ENCODE assay signal across 8 cellular contexts in genomic region chr1:220045356-220046051, GRCh38. TPM values are rescaled to one million over a fixed set of nuclear protein-coding genes. Genes with fewer than 3 reads are reported as not detected.
DNase-seq lines count a peak whose midpoint lies in the region; ATAC-seq and FAIRE-seq lines count a peak whose summit lies in the region.

No MANE protein-coding gene starts in this region.

- H3K4me1 Mint-ChIP-seq in activated CD4-positive, alpha-beta memory T cell treated with anti-CD3 and anti-CD28 coated beads, Interleukin-2, amount 10 ng/mL, durations not matched to agents 7 days and 5 days, result peaks cover 45% of the 10 kb centered on the region

- ATAC-seq in GM21619 (IDR thresholded peaks at IDR 0.05; ENCODE audit: unreplicated experiment), result no peak

- peak overlapping the region; percentile 88 for H3K4me3 ChIP-seq in skeletal muscle cell (ENCODE audit: low read depth, low read length)

- POLR2A ChIA-PET in activated CD4-positive, alpha-beta memory T cell treated with anti-CD3 and anti-CD28 coated beads, Interleukin-2, amount 10 ng/mL, durations not matched to agents 7 days and 5 days (lab: Charles Lee), result interaction anchor here (0.7 to 1.3 kb wide), 4 partner anchors 33 to 49 kb away, joined by 3 to 6 read pairs (median 4); partner anchors contain the start of genes BPNT1 and IARS2

- DNase-seq in NCI-H345 treated with DMSO at 0.1 percent for 48 hours (lab: John Stamatoyannopoulos, UW; ENCODE audit: unreplicated experiment), result peak; percentile 32
- DNase-seq in NCI-H345 (lab: John Stamatoyannopoulos, UW), result no peak
- peak; percentile 8 for DNase-seq in HTR-8/SVneo (ENCODE audit: insufficient read length, low spot score)
- DNase-seq in activated CD4-positive, alpha-beta memory T cell treated with anti-CD3 and anti-CD28 coated beads, Interleukin-2, amount 10 ng/mL, durations not matched to agents 7 days and 5 days, result peak; percentile 39
- peak; percentile 3 for DNase-seq in glomerular visceral epithelial cell (ENCODE audit: extremely low spot score)
- DNase-seq in skeletal muscle cell (ENCODE audit: low read depth), result no peak
- DNase-seq in SKM-1 (lab: John Stamatoyannopoulos, UW; ENCODE audit: unreplicated experiment), result no peak

- FAIRE-seq in HTR-8/SVneo (lab: Jason Lieb, UNC), result no peak

- peak overlapping the region; percentile 97 for H3K27ac Mint-ChIP-seq in activated CD4-positive, alpha-beta memory T cell treated with anti-CD3 and anti-CD28 coated beads, Interleukin-2, amount 10 ng/mL, durations not matched to agents 7 days and 5 days

- peak overlapping the region; percentile 95 for H3K4me3 Mint-ChIP-seq in activated CD4-positive, alpha-beta memory T cell treated with anti-CD3 and anti-CD28 coated beads, Interleukin-2, amount 10 ng/mL, durations not matched to agents 7 days and 5 days

- peaks cover 20% of the 10 kb centered on the region for H3K36me3 Mint-ChIP-seq in activated CD4-positive, alpha-beta memory T cell treated with anti-CD3 and anti-CD28 coated beads, Interleukin-2, amount 10 ng/mL, durations not matched to agents 7 days and 5 days (ENCODE audit: low read depth)

- no peaks in the 10 kb centered on the region for H3K27me3 Mint-ChIP-seq in activated CD4-positive, alpha-beta memory T cell treated with anti-CD3 and anti-CD28 coated beads, Interleukin-2, amount 10 ng/mL, durations not matched to agents 7 days and 5 days

- CTCF ChIA-PET in activated CD4-positive, alpha-beta memory T cell treated with anti-CD3 and anti-CD28 coated beads, Interleukin-2, amount 10 ng/mL, durations not matched to agents 7 days and 5 days (lab: Charles Lee), result interaction anchor here (0.6 to 1.0 kb wide), 4 partner anchors 13 to 47 kb away, joined by 3 read pairs; partner anchors contain the start of gene BPNT1

- no peaks in the 10 kb centered on the region for H3K9me3 Mint-ChIP-seq in activated CD4-positive, alpha-beta memory T cell treated with anti-CD3 and anti-CD28 coated beads, Interleukin-2, amount 10 ng/mL, durations not matched to agents 7 days and 5 days

RNA-seq across cellular contexts. Expression of gene EPRS1, which starts 0.8 kb away (rescaled TPM):
- total RNA-seq in activated CD4-positive, alpha-beta memory T cell treated with anti-CD3 and anti-CD28 coated beads, Interleukin-2, amount 10 ng/mL, durations not matched to agents 7 days and 5 days, result 100 to 1,000 TPM; 117 to 123 TPM

RNA-seq across cellular contexts. Expression of gene BPNT1, which starts 44.1 kb away (rescaled TPM):
- 10 to 100 TPM; 19.1 to 20.6 TPM for total RNA-seq in activated CD4-positive, alpha-beta memory T cell treated with anti-CD3 and anti-CD28 coated beads, Interleukin-2, amount 10 ng/mL, durations not matched to agents 7 days and 5 days

RNA-seq across cellular contexts. Expression of gene IARS2, which starts 48.4 kb away (rescaled TPM):
- 10 to 100 TPM; 54.9 to 55.5 TPM for total RNA-seq in activated CD4-positive, alpha-beta memory T cell treated with anti-CD3 and anti-CD28 coated beads, Interleukin-2, amount 10 ng/mL, durations not matched to agents 7 days and 5 days

Comparison
In these comparisons a context has a peak if more than half of its experiments do, and no peak if none do; other contexts are left out.
1. DNase-seq: peak in NCI-H345 treated with DMSO at 0.1 percent for 48 hours (single experiment), HTR-8/SVneo (single experiment), activated CD4-positive, alpha-beta memory T cell treated with anti-CD3 and anti-CD28 coated beads, Interleukin-2, amount 10 ng/mL, durations not matched to agents 7 days and 5 days (single experiment) and glomerular visceral epithelial cell (single experiment); none in NCI-H345 (single experiment), skeletal muscle cell (single experiment) and SKM-1 (single experiment).